22 cellular contexts compared by ENCODE assay signal in the genomic region with DNA sequence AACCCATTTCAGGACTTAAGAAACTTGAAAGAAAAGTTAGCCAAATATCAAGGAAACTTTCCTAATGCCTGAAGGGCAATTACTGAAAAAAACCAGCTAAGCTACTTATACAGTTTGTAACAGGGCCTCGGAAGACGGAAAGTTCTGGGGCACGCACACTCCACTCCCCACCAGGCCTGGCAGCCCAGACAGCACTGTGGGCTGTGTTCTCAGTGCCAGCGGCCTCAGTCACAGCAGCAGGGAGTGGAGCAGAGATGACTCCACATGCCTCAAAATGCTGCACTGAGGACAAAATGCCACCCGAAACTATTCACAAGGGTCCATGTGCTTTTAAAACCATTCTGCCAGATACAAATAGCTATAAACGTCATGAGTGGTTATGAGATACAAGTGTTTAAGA. TPM values are rescaled to one million over a fixed set of nuclear protein-coding genes. Genes with fewer than 3 reads are reported as not detected.
"Had no signal": no experiment of that assay in that cellular context is flagged by ENCODE, and none has a peak within 500 bp of the region (broad histone marks: within the 10 kb centered on the region; RNA-seq: fewer than 3 reads in every experiment).

No MANE protein-coding gene starts in this region.

- H3K27ac ChIP-seq: esophagus squamous epithelium, gastroesophageal sphincter, parathyroid adenoma, right lobe of liver, suprapubic skin, tibial artery, upper lobe of right lung, vagina had no signal

- H3K27ac Mint-ChIP-seq: effector memory CD8-positive, alpha-beta T cell had no signal

- H3K9me3 ChIP-seq: esophagus squamous epithelium, gastroesophageal sphincter, prostate gland, right lobe of liver, suprapubic skin, tibial artery, upper lobe of right lung, vagina had no signal

- H3K27me3 Mint-ChIP-seq: dendritic cell treated with granulocyte-macrophage colony-stimulating factor and Interleukin-4, amounts not matched to agents 40 ng/mL and 50 ng/mL, for 4 days; effector memory CD8-positive, alpha-beta T cell; naive thymus-derived CD4-positive, alpha-beta T cell had no signal

- ATAC-seq: effector memory CD8-positive, alpha-beta T cell; gastroesophageal sphincter; left lobe of liver; naive thymus-derived CD4-positive, alpha-beta T cell; right lobe of liver; stimulated activated effector memory CD8-positive, alpha-beta T cell treated with anti-CD3 and anti-CD28 coated beads, Interleukin-12 subunit alpha, Interleukin-12 subunit beta, amount 100 ng/mL, for 72 hours; stimulated activated naive CD8-positive, alpha-beta T cell treated with anti-CD3 and anti-CD28 coated beads, Interleukin-15, Interleukin-2, amounts not matched to agents 100 U/mL and 50 U/mL, for 24 hours; upper lobe of right lung had no signal

- DNase-seq: effector memory CD8-positive, alpha-beta T cell; esophagus squamous epithelium; foreskin fibroblast; glutamatergic neuron; islet precursor cell; mammary epithelial cell; naive thymus-derived CD4-positive, alpha-beta T cell; occipital lobe; right lobe of liver; stimulated activated CD4-positive, alpha-beta T cell treated with anti-CD3 and anti-CD28 coated beads, Interleukin-4, amount 100 ng/mL, for 1 hour; stimulated activated CD8-positive, alpha-beta memory T cell treated with anti-CD3 and anti-CD28 coated beads, Interleukin-4, amount 100 ng/mL, for 48 hours; stimulated activated naive CD8-positive, alpha-beta T cell treated with anti-CD3 and anti-CD28 coated beads, Interleukin-15, Interleukin-2, amounts not matched to agents 100 U/mL and 50 U/mL, for 24 hours; tibial artery; upper lobe of right lung had no signal

- H3K9ac ChIP-seq: parathyroid adenoma had no signal

- H3K27me3 ChIP-seq: esophagus squamous epithelium, gastroesophageal sphincter, right lobe of liver, suprapubic skin, tibial artery, upper lobe of right lung, vagina had no signal

- H3K4me1 ChIP-seq: gastroesophageal sphincter, parathyroid adenoma, prostate gland, suprapubic skin, tibial artery, upper lobe of right lung, vagina had no signal

- H3K4me3 Mint-ChIP-seq: dendritic cell treated with granulocyte-macrophage colony-stimulating factor and Interleukin-4, amounts not matched to agents 40 ng/mL and 50 ng/mL, for 4 days; effector memory CD8-positive, alpha-beta T cell; naive thymus-derived CD4-positive, alpha-beta T cell; stimulated activated effector memory CD8-positive, alpha-beta T cell treated with anti-CD3 and anti-CD28 coated beads, Interleukin-12 subunit alpha, Interleukin-12 subunit beta, amount 100 ng/mL, for 72 hours had no signal

- H3K4me3 ChIP-seq: esophagus squamous epithelium, gastroesophageal sphincter, prostate gland, right lobe of liver, suprapubic skin, tibial artery, upper lobe of right lung, vagina had no signal

- H2AFZ ChIP-seq: parathyroid adenoma had no signal

- H3K9me3 Mint-ChIP-seq: dendritic cell treated with granulocyte-macrophage colony-stimulating factor and Interleukin-4, amounts not matched to agents 40 ng/mL and 50 ng/mL, for 4 days; effector memory CD8-positive, alpha-beta T cell; naive thymus-derived CD4-positive, alpha-beta T cell; stimulated activated effector memory CD8-positive, alpha-beta T cell treated with anti-CD3 and anti-CD28 coated beads, Interleukin-12 subunit alpha, Interleukin-12 subunit beta, amount 100 ng/mL, for 72 hours had no signal

RNA-seq across cellular contexts. Expression of a gene that starts 21.5 kb away (rescaled TPM):
- polyA plus RNA-seq: naive thymus-derived CD4-positive, alpha-beta T cell had no signal
